Comparison of ENCODE assay signal across 27 cellular contexts in the genomic region with DNA sequence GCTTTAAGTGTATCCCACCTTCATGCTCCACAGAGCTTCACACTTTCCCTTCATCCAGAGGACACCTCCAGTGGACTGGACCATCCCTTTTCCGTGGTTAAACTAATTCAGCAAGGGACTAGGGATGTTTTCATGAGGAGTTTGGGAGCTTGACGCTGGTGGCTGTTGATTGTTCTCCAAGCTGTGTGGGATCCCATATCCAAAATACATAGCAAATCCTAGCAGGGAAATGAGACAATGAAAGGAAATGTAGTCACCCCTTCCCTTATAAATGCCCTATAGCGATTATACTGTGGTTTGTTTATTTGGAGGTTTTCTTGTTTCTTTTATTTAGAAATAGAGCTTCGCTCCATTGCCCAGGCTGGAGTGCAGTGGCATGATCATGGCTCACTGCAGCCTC. TPM values are rescaled to one million over a fixed set of nuclear protein-coding genes. Genes with fewer than 3 reads are reported as not detected.
A peak's percentile ranks its signal among the peaks of the same experiment; 100 is the strongest.
DNase-seq lines count a peak whose midpoint lies in the region; ATAC-seq and TF ChIP-seq lines count a peak whose summit lies in the region.
"Had no signal": no experiment of that assay in that cellular context is flagged by ENCODE, and none has a peak within 500 bp of the region (broad histone marks: within the 10 kb centered on the region; RNA-seq: fewer than 3 reads in every experiment).

No MANE protein-coding gene starts in this region.

- no peaks in the 10 kb centered on the region for H3K4me1 ChIP-seq in psoas muscle
- no peaks in the 10 kb centered on the region for H3K4me1 ChIP-seq in upper lobe of right lung
- H3K4me1 ChIP-seq: Peyer's patch had no signal

- H3K9me3 ChIP-seq in psoas muscle (no peaks in the 10 kb centered on the region), upper lobe of right lung (no peaks in the 10 kb centered on the region)
- H3K9me3 ChIP-seq: Peyer's patch, SK-N-SH had no signal

- H3K36me3 ChIP-seq in psoas muscle (ENCODE audit: insufficient read depth in 1 of 2, low read depth in 1 of 2) (no peaks in the 10 kb centered on the region), upper lobe of right lung (no peaks in the 10 kb centered on the region)
- H3K36me3 ChIP-seq: Peyer's patch had no signal

- H3K27me3 ChIP-seq in psoas muscle (ENCODE audit: insufficient read depth in 3 of 3, low read length in 2 of 3) (peaks cover 0 to 2% (median 0%) of the 10 kb centered on the region in 3 donors), upper lobe of right lung (no peaks in the 10 kb centered on the region)
- H3K27me3 ChIP-seq: Peyer's patch had no signal

- no peak for TF ChIP-seq CTCF in psoas muscle (IDR thresholded peaks at IDR 0.05)
- no peak for TF ChIP-seq CTCF in upper lobe of right lung (IDR thresholded peaks at IDR 0.05)

- H3K4me3 ChIP-seq in psoas muscle: peak overlapping the region; percentile 51
- H3K4me3 ChIP-seq in upper lobe of right lung: no peak overlapping the region
- H3K4me3 ChIP-seq: Peyer's patch had no signal

- DNase-seq in left ventricle myocardium superior: no peak
- no peak for DNase-seq in Right ventricle myocardium inferior (ENCODE audit: missing footprints)
- peak; percentile 72 for DNase-seq in glomerular endothelial cell (ENCODE audit: extremely low read depth, low read depth, low spot score)
- no peak for DNase-seq in psoas muscle
- DNase-seq in upper lobe of right lung: no peak
- DNase-seq in GDM1 (lab: John Stamatoyannopoulos, UW): no peak
- no peak for DNase-seq in AML-193 (lab: John Stamatoyannopoulos, UW)
- no peak for DNase-seq in activated CD8-positive, alpha-beta memory T cell treated with anti-CD3 and anti-CD28 coated beads for 24 hours
- DNase-seq: Caco-2; CD8-positive, alpha-beta T cell; DMS 273 treated with DMSO at 0.1 percent for 48 hours; DMS79 treated with DMSO at 0.1 percent for 48 hours; Karpas-422; NCI-H1092; NCI-H1417 treated with DMSO at 0.1 percent for 48 hours; NCI-H1694 treated with DMSO at 0.1 percent for 48 hours; NCI-H2081; NCI-H226; NCI-H510A; NCI-H69; Peyer's patch; SK-N-SH had no signal

- intact Hi-C loops in left ventricle myocardium superior (cut with micrococcal nuclease) (no loop called here), Right ventricle myocardium inferior (cut with DNase I) (loop anchor here (2.0 kb wide), 1 partner anchor 59 kb away; no protein-coding TSS in a partner anchor), psoas muscle (cut with DNase I) (no loop called here), upper lobe of right lung (cut with DNase I) (no loop called here)

- peak overlapping the region; percentile 60 for H3K27ac ChIP-seq in psoas muscle
- H3K27ac ChIP-seq in upper lobe of right lung: peak overlapping the region; percentile 13
- H3K27ac ChIP-seq: C4-2B, Peyer's patch had no signal

- ATAC-seq in left ventricle myocardium superior: peak; percentile 22
- ATAC-seq in Right ventricle myocardium inferior: no peak
- no peak for ATAC-seq in psoas muscle
- no peak for ATAC-seq in upper lobe of right lung
- ATAC-seq: CD8-positive, alpha-beta T cell; HCT116 had no signal

- WGBS in psoas muscle, 3 donors: 58 to 72% (median 64%) methylated on average over 4 of the region's 4 CpGs

RNA-seq across cellular contexts. Expression of a gene that starts 31.6 kb away (rescaled TPM):
- total RNA-seq in left ventricle myocardium superior (not detected), Right ventricle myocardium inferior (not detected), glomerular endothelial cell (not detected in 2 replicates), psoas muscle (under 1 TPM in 1 of 4 donors, not detected in 3; 0.36 TPM), upper lobe of right lung (not detected)
- not detected for polyA plus RNA-seq in psoas muscle
- total RNA-seq: Caco-2; CD8-positive, alpha-beta T cell; H4; HT-29; Peyer's patch had no signal
- polyA plus RNA-seq: AG04450, SK-N-SH had no signal
